8 cellular contexts compared by ENCODE assay signal in genomic region chr6:46129301-46129633, GRCh38. TPM values are rescaled to one million over a fixed set of nuclear protein-coding genes. Genes with fewer than 3 reads are reported as not detected.
A peak's percentile ranks its signal among the peaks of the same experiment; 100 is the strongest.
DNase-seq lines count a peak whose midpoint lies in the region; ATAC-seq and TF ChIP-seq lines count a peak whose summit lies in the region.

No MANE protein-coding gene starts in this region.

- no peaks in the 10 kb centered on the region for H3K9me3 ChIP-seq in spleen

- peaks cover 40 to 55% (median 47%) of the 10 kb centered on the region in 3 donors for H3K4me1 Mint-ChIP-seq in T-cell

- H3K4me3 Mint-ChIP-seq in T-cell: peak overlapping the region; percentile 93 to 100 (median 97)

- H3K36me3 ChIP-seq in spleen: no peaks in the 10 kb centered on the region

- H3K4me3 ChIP-seq in spleen: peak overlapping the region; percentile 52 to 84 (median 71)

- TF ChIP-seq CTCF in spleen (IDR thresholded peaks at IDR 0.05 in 8 of 11, conservative IDR thresholded peaks at IDR 0.05 in 3 of 11): no peak

- CTCF ChIA-PET in T-cell (lab: Charles Lee): interaction anchor here in 1 of 2 donors (0.7 to 2.4 kb wide), 6 partner anchors 10 to 281 kb away, joined by 3 to 10 read pairs (median 4); no protein-coding TSS in a partner anchor

- H3K27ac ChIP-seq in spleen: peak overlapping the region; percentile 80 to 91 (median 86)

- peaks cover 2% of the 10 kb centered on the region for H3K36me3 Mint-ChIP-seq in T-cell

- peaks cover 20 to 58% (median 44%) of the 10 kb centered on the region in 6 donors for H3K4me1 ChIP-seq in spleen

- H3K27me3 ChIP-seq in spleen (replicated peaks in 1 of 7): no peaks in the 10 kb centered on the region

- 2 to 6% (median 4%) methylated on average over 9 of the region's 9 CpGs for WGBS in spleen, 5 donors

- H3K27me3 Mint-ChIP-seq in T-cell: no peaks in the 10 kb centered on the region

- TF ChIP-seq POLR2A in spleen (IDR thresholded peaks at IDR 0.05): no peak

- POLR2A ChIA-PET in T-cell (lab: Charles Lee): interaction anchor here in 1 of 2 donors (0.5 kb wide), 1 partner anchor 29 kb away, joined by 5 read pairs; no protein-coding TSS in a partner anchor

- peak; percentile 39 for DNase-seq in NCI-H2029 (lab: John Stamatoyannopoulos, UW)
- DNase-seq in NCI-H2029 treated with DMSO at 0.1 percent for 48 hours (lab: John Stamatoyannopoulos, UW): no peak
- peak in 6 of 34 experiments; percentile 3 to 26 (median 6) for DNase-seq in T-cell
- no peak for DNase-seq in left ventricle myocardium superior
- DNase-seq in spleen: no peak
- no peak for DNase-seq in stimulated activated CD4-positive, alpha-beta T cell treated with anti-CD3 and anti-CD28 coated beads, Interleukin-4, amount 100 ng/mL, for 24 hours
- no peak for DNase-seq in iPS-NIHi11 (ENCODE audit: low spot score)

- H3K9me3 Mint-ChIP-seq in T-cell: no peaks in the 10 kb centered on the region

- intact Hi-C loops in left ventricle myocardium superior (cut with micrococcal nuclease): no loop called here
- intact Hi-C loops in spleen (cut with DNase I; ENCODE audit: low total_unique reads): no loop called here

- peak overlapping the region; percentile 79 to 96 for H3K27ac Mint-ChIP-seq in T-cell

- ATAC-seq in HG02852 (IDR thresholded peaks at IDR 0.05; ENCODE audit: unreplicated experiment) (peak; percentile 7), T-cell (replicated peaks in 1 of 4) (peak; percentile 25 to 31 (median 26)), left ventricle myocardium superior (peak; percentile 33)

RNA-seq across cellular contexts. Expression of gene ENPP4, which starts 0.5 kb away (rescaled TPM):
- total RNA-seq in T-cell (1 to 10 TPM; 6.3 to 9.4 (median 8.1) TPM), left ventricle myocardium superior (21.3 TPM), spleen (10 to 100 TPM; 16.8 to 29.0 (median 21.1) TPM)
- 1 to 10 TPM; 4.4 to 6.3 (median 5.9) TPM for polyA plus RNA-seq in spleen

RNA-seq across cellular contexts. Expression of gene ENPP5, which starts 41.5 kb away (rescaled TPM):
- total RNA-seq in T-cell: 1 to 10 TPM in 1 of 5 donors, under 1 TPM in 4; 0.38 to 1.7 (median 0.70) TPM
- 3.2 TPM for total RNA-seq in left ventricle myocardium superior
- total RNA-seq in spleen: 10 to 100 TPM in 2 of 7 donors, 1 to 10 TPM in 5; 4.2 to 13.6 (median 7.3) TPM
- 1 to 10 TPM; 1.7 to 5.0 (median 2.1) TPM for polyA plus RNA-seq in spleen
